Comparison of ENCODE assay signal across 28 cellular contexts in the genomic region with DNA sequence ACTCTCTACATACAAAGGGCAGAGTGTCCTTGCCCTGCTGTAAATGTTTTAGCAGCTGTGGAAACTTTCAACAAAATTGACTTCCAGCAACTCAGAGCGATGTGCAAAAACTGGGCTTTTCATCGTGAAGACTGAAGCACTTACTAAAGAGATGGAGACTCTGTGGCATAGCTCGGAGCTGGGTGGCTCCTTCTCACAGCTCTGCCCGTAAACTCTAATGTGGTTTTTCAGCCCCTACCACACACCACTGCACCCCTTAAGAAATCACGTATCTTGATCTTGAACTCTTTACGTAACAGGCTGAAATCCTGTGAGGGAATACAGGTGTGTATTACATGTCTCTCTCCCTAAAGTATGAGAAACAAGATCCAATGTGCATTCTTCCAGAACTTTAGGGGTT.
"Had no signal": no experiment of that assay in that cellular context is flagged by ENCODE, and none has a peak within 500 bp of the region (broad histone marks: within the 10 kb centered on the region; RNA-seq: fewer than 3 reads in every experiment).

No MANE protein-coding gene starts in this region.

- H3K9me3 ChIP-seq: adrenal gland, MG63, Peyer's patch, SJCRH30, SK-N-SH had no signal

- H3K9me3 Mint-ChIP-seq: activated CD4-positive, alpha-beta memory T cell treated with anti-CD3 and anti-CD28 coated beads, Interleukin-2, amount 10 ng/mL, durations not matched to agents 7 days and 5 days; activated naive CD8-positive, alpha-beta T cell treated with anti-CD3 and anti-CD28 coated beads, Interleukin-2, amount 10 ng/mL, durations not matched to agents 7 days and 5 days had no signal

- H3K27ac ChIP-seq: KMS-11, Peyer's patch, RWPE1, SJCRH30, VCaP had no signal

- H3K4me2 ChIP-seq: KMS-11, SK-N-SH had no signal

- H3K27me3 ChIP-seq: adrenal gland, MG63, Peyer's patch, SJCRH30 had no signal

- H3K36me3 Mint-ChIP-seq: activated naive CD8-positive, alpha-beta T cell treated with anti-CD3 and anti-CD28 coated beads, Interleukin-2, amount 10 ng/mL, durations not matched to agents 7 days and 5 days had no signal

- DNase-seq: activated CD4-positive, alpha-beta memory T cell treated with anti-CD3 and anti-CD28 coated beads, Interleukin-2, amount 10 ng/mL, durations not matched to agents 7 days and 5 days; activated CD4-positive, alpha-beta T cell treated with anti-CD3 and anti-CD28 coated beads for 36 hours; activated CD4-positive, alpha-beta T cell treated with anti-CD3 and anti-CD28 coated beads, Interleukin-2, amount 50 U/mL, for 1 hour; activated CD8-positive, alpha-beta memory T cell treated with anti-CD3 and anti-CD28 coated beads, Interleukin-2, amount 50 U/mL, for 48 hours; activated naive CD4-positive, alpha-beta T cell treated with anti-CD3 and anti-CD28 coated beads, Interleukin-2, amount 50 U/mL, for 16 hours; activated naive CD8-positive, alpha-beta T cell treated with anti-CD3 and anti-CD28 coated beads, Interleukin-2, amount 10 ng/mL, durations not matched to agents 7 days and 5 days; activated T-cell treated with anti-CD3 and anti-CD28 coated beads, Interleukin-2, amount 50 U/mL, for 1 hour; adrenal gland; anterior cingulate cortex; caudate nucleus; MG63; MV-4-11; NCI-H1092 treated with DMSO at 0.1 percent for 48 hours; NCI-H1436; NCI-H1694 treated with DMSO at 0.1 percent for 48 hours; NCI-H2029 treated with DMSO at 0.1 percent for 48 hours; NCI-H345; NCI-H510A; NCI-H526 treated with DMSO at 0.1 percent for 48 hours; NK-92 treated with Interleukin-12 subunit alpha and Interleukin-12 subunit beta, amount 100 ng/mL, for 24 hours; Peyer's patch; Right ventricle myocardium superior; SJCRH30; SK-N-SH; T-helper 1 cell had no signal

- H3K9ac ChIP-seq: KMS-11, SK-N-SH had no signal

- H3K27ac Mint-ChIP-seq: activated CD4-positive, alpha-beta memory T cell treated with anti-CD3 and anti-CD28 coated beads, Interleukin-2, amount 10 ng/mL, durations not matched to agents 7 days and 5 days; activated CD4-positive, alpha-beta T cell treated with anti-CD3 and anti-CD28 coated beads for 36 hours; activated naive CD8-positive, alpha-beta T cell treated with anti-CD3 and anti-CD28 coated beads, Interleukin-2, amount 10 ng/mL, durations not matched to agents 7 days and 5 days had no signal

- H3K36me3 ChIP-seq: Peyer's patch had no signal

- H3K4me3 Mint-ChIP-seq: activated CD4-positive, alpha-beta memory T cell treated with anti-CD3 and anti-CD28 coated beads, Interleukin-2, amount 10 ng/mL, durations not matched to agents 7 days and 5 days; activated CD4-positive, alpha-beta T cell treated with anti-CD3 and anti-CD28 coated beads for 36 hours; activated naive CD8-positive, alpha-beta T cell treated with anti-CD3 and anti-CD28 coated beads, Interleukin-2, amount 10 ng/mL, durations not matched to agents 7 days and 5 days had no signal

- H3K4me1 ChIP-seq: Peyer's patch, SJCRH30 had no signal

- H3K4me3 ChIP-seq: adrenal gland, MG63, Peyer's patch, SJCRH30 had no signal

- H3K4me1 Mint-ChIP-seq: activated CD4-positive, alpha-beta memory T cell treated with anti-CD3 and anti-CD28 coated beads, Interleukin-2, amount 10 ng/mL, durations not matched to agents 7 days and 5 days; activated CD4-positive, alpha-beta T cell treated with anti-CD3 and anti-CD28 coated beads for 36 hours had no signal

- ATAC-seq: activated CD4-positive, alpha-beta T cell treated with anti-CD3 and anti-CD28 coated beads for 36 hours had no signal

- H3K9me2 ChIP-seq: SK-N-SH had no signal
